Comparison of ENCODE assay signal across 13 cellular contexts in the genomic region with DNA sequence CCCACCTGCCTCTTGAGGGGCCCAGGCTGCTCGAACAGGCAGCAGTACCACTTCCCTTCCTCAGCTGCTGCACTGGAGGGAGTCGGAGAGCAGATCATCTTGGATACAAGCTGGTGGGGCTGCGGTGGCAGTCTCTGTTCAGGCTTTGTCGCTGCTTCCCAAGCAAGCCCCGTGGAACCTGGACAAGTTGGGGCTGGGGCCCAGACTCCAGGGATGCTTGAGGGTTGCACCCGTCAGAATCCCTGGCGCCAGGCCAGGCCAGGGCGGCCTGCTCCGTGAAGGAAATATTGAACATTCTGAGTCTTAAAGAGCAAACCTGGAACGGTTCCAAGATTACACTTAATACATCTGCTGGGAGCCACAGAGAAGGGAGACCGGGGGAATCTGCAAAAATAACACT.
DNase-seq lines count a peak whose midpoint lies in the region; ATAC-seq and TF ChIP-seq lines count a peak whose summit lies in the region.
"Had no signal": no experiment of that assay in that cellular context is flagged by ENCODE, and none has a peak within 500 bp of the region (broad histone marks: within the 10 kb centered on the region; RNA-seq: fewer than 3 reads in every experiment).

No MANE protein-coding gene starts in this region.

- H3K9me3 ChIP-seq in OCI-LY3 (ENCODE audit: insufficient read depth, low read length): no peaks in the 10 kb centered on the region
- H3K9me3 ChIP-seq: stomach had no signal

- ATAC-seq in HG03095 (IDR thresholded peaks at IDR 0.05; ENCODE audit: unreplicated experiment) (no peak), HG03457 (IDR thresholded peaks at IDR 0.05; ENCODE audit: unreplicated experiment) (no peak), GM18909 (IDR thresholded peaks at IDR 0.05; ENCODE audit: poor library complexity, unreplicated experiment) (no peak)
- ATAC-seq: activated CD8-positive, alpha-beta T cell treated with anti-CD3 and anti-CD28 coated beads for 36 hours; HCT116 had no signal

- no peaks in the 10 kb centered on the region for H3K27me3 ChIP-seq in OCI-LY3 (ENCODE audit: low read depth, low read length)

- H3K9ac ChIP-seq in OCI-LY3 (ENCODE audit: low read length): 0 out of 2 replicates have a peak overlapping the region, but pooled peaks have one; percentile 25

- no peaks in the 10 kb centered on the region for H3K79me2 ChIP-seq in OCI-LY3 (ENCODE audit: low read length)

- no peaks in the 10 kb centered on the region for H4K20me1 ChIP-seq in OCI-LY3 (ENCODE audit: insufficient read depth, low read length)

- H3K36me3 ChIP-seq in OCI-LY3 (replicated peaks; ENCODE audit: low read depth, low read length): no peaks in the 10 kb centered on the region
- H3K36me3 ChIP-seq: stomach had no signal

- peak overlapping the region; percentile 60; the same call in 1 of the 2 replicates for H2AFZ ChIP-seq in OCI-LY3 (ENCODE audit: low read depth, low read length)

- peaks cover 41% of the 10 kb centered on the region for H3K4me1 ChIP-seq in OCI-LY3 (ENCODE audit: low read length)

- H3K27ac ChIP-seq in OCI-LY3 (ENCODE audit: low read length): peak overlapping the region; percentile 50; the same call in 1 of the 2 replicates
- H3K27ac ChIP-seq: stomach had no signal

- H3K4me2 ChIP-seq in OCI-LY3 (ENCODE audit: low read length): peak overlapping the region; percentile 86

- TF ChIP-seq CTCF in OCI-LY3 (IDR thresholded peaks at IDR 0.05; ENCODE audit: low read depth, low read length) (no peak), fibroblast of pulmonary artery (IDR thresholded peaks at IDR 0.05; ENCODE audit: low read length, missing control alignments) (no peak)

- DNase-seq in DMS53 (lab: John Stamatoyannopoulos, UW) (peak; percentile 34), DMS53 treated with DMSO at 0.1 percent for 48 hours (lab: John Stamatoyannopoulos, UW; ENCODE audit: unreplicated experiment) (no peak), fibroblast of pulmonary artery (ENCODE audit: low read depth) (peak; percentile 47), skeletal muscle cell (ENCODE audit: low read depth) (peak; percentile 19)
- DNase-seq: 8988T; activated CD8-positive, alpha-beta T cell treated with anti-CD3 and anti-CD28 coated beads for 36 hours; small intestine; stomach had no signal

- H3K4me3 ChIP-seq in OCI-LY3 (ENCODE audit: low read length) (peak overlapping the region; percentile 60), fibroblast of pulmonary artery (replicated peaks; ENCODE audit: low read depth, low read length) (no peak overlapping the region), skeletal muscle cell (ENCODE audit: low read depth, low read length) (no peak overlapping the region)
- H3K4me3 ChIP-seq: stomach had no signal
